Comparison of ENCODE assay signal across 2 cellular contexts in the genomic region with DNA sequence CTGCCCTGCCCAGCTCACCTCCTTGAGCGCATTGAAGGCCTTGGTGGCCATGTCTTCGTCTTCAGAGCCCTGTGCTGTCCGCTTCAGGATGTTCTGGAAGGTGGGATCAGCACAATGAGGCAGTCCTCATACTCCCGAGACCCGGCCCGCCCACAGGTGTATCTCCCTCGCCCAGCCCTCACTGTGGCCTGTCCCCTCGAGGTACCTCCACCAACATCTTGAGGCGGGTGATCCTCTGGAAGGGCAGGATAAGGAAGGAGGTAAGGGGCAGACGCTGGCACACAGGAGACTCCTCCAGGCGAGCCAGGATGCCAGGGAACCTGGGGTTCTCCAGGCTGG.
TF ChIP-seq lines count a peak whose summit lies in the region.

No MANE protein-coding gene starts in this region.

TF ChIP-seq in A549, 52 proteins besides CTCF, POLR2A, EP300 and RAD21:
- TF ChIP-seq HOXB13 (CRISPR knock-in tag; IDR thresholded peaks at IDR 0.05; ENCODE audit: low read depth): no peak
- no peak for TF ChIP-seq FOXS1 (CRISPR knock-in tag; IDR thresholded peaks at IDR 0.05)
- no peak for TF ChIP-seq FOSL2 (IDR thresholded peaks at IDR 0.05)
- no peak for TF ChIP-seq FOSL2 (CRISPR knock-in tag; IDR thresholded peaks at IDR 0.05)
- no peak for TF ChIP-seq NPAS2 (CRISPR knock-in tag; IDR thresholded peaks at IDR 0.05; ENCODE audit: borderline replicate concordance)
- TF ChIP-seq EHF (CRISPR knock-in tag; IDR thresholded peaks at IDR 0.05): no peak
- no peak for TF ChIP-seq CEBPB (IDR thresholded peaks at IDR 0.05)
- no peak for TF ChIP-seq KDM5A (IDR thresholded peaks at IDR 0.05)
- TF ChIP-seq KDM1A (IDR thresholded peaks at IDR 0.05; ENCODE audit: low read depth): no peak
- no peak for TF ChIP-seq BHLHE40 (IDR thresholded peaks at IDR 0.05; ENCODE audit: low read depth, low read length)
- no peak for TF ChIP-seq HMGXB4 (CRISPR knock-in tag; IDR thresholded peaks at IDR 0.05; ENCODE audit: borderline replicate concordance)

TF ChIP-seq in SK-N-SH, 30 proteins besides CTCF, POLR2A, EP300 and RAD21:
- TF ChIP-seq NRF1 (IDR thresholded peaks at IDR 0.05; ENCODE audit: low read depth, low read length) (no peak), USF1 (IDR thresholded peaks at IDR 0.05; ENCODE audit: borderline replicate concordance, low read depth) (no peak), POLR2AphosphoS5 (IDR thresholded peaks at IDR 0.05; ENCODE audit: low read depth, low read length) (no peak), PBX3 (IDR thresholded peaks at IDR 0.05) (no peak)
- TF ChIP-seq, protein P1, sequence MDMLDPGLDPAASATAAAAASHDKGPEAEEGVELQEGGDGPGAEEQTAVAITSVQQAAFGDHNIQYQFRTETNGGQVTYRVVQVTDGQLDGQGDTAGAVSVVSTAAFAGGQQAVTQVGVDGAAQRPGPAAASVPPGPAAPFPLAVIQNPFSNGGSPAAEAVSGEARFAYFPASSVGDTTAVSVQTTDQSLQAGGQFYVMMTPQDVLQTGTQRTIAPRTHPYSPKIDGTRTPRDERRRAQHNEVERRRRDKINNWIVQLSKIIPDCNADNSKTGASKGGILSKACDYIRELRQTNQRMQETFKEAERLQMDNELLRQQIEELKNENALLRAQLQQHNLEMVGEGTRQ (IDR thresholded peaks at IDR 0.05; ENCODE audit: borderline replicate concordance, low read depth, low read length): no peak
TF ChIP-seq in SK-N-SH: peak in this region for 0.
